Comparison of ENCODE assay signal across 1 cellular context in the genomic region with DNA sequence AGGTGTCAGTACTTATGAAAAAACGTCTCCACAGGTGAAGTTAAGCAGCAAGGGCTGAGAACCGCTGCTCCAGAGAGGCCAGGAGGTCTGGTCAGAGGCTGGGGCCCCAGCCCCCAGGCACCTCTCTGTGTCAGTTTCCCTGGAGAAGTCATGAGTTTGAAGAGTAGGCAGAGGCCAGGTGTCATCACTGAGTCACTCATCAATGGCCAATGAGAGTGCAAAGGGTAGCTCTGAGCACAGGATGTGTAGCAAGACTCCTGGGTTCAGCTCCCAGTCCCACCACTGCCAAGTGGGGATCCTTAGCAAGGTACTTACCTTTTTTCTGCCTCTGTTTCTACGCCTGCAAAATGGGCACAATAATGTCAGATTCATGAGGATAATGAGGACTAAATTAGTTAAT.
A peak's percentile ranks its signal among the peaks of the same experiment; 100 is the strongest.
TF ChIP-seq lines count a peak whose summit lies in the region.

No MANE protein-coding gene starts in this region.

TF ChIP-seq in HEK293, 187 proteins besides CTCF, POLR2A, EP300 and RAD21:
- no peak for TF ChIP-seq KLF16 (tag by site-specific recombination; IDR thresholded peaks at IDR 0.05)
- no peak for TF ChIP-seq ZFP41 (tag by site-specific recombination; IDR thresholded peaks at IDR 0.05; ENCODE audit: borderline replicate concordance)
- TF ChIP-seq ZNF580 (tag by site-specific recombination; IDR thresholded peaks at IDR 0.05) = peak; percentile 36; the same call in 1 of the 2 replicates
